ENCODE assay signal across 21 cellular contexts in genomic region chr15:72110355-72110754, GRCh38. TPM values are rescaled to one million over a fixed set of nuclear protein-coding genes. Genes with fewer than 3 reads are reported as not detected.
DNase-seq lines count a peak whose midpoint lies in the region; ATAC-seq, FAIRE-seq and TF ChIP-seq lines count a peak whose summit lies in the region.
"Had no signal": no experiment of that assay in that cellular context is flagged by ENCODE, and none has a peak within 500 bp of the region (broad histone marks: within the 10 kb centered on the region; RNA-seq: fewer than 3 reads in every experiment).

No MANE protein-coding gene starts in this region.

- ATAC-seq in HepG2: peak; percentile 63
- ATAC-seq: SK-N-SH treated with all-trans-retinoic acid at 6 μM for 48 hours had no signal

- TF ChIP-seq CTCF in HepG2 (CRISPR knock-in tag; IDR thresholded peaks at IDR 0.05) (no peak), type B pancreatic cell (conservative IDR thresholded peaks at IDR 0.05) (no peak)

- intact Hi-C loops in HepG2 (cut with micrococcal nuclease; ENCODE audit: unreplicated experiment): loop anchor here (1.0 kb wide), 1 partner anchor 121 kb away; the partner anchor contains the start of gene PKM

- peaks cover 97% of the 10 kb centered on the region for H3K79me2 ChIP-seq in Karpas-422 (ENCODE audit: low read length)
- no peaks in the 10 kb centered on the region for H3K79me2 ChIP-seq in HepG2 (ENCODE audit: insufficient read depth, low read length)

- H3K27ac ChIP-seq in Karpas-422 (ENCODE audit: low read length) (no peak overlapping the region), HepG2 (ENCODE audit: extremely low read length, insufficient read depth, low read length) (no peak overlapping the region)
- H3K27ac ChIP-seq: C4-2B, RWPE1 had no signal

- no peak for FAIRE-seq in HepG2 (lab: Jason Lieb, UNC)
- FAIRE-seq: GM12891, H54 had no signal

- H2AFZ ChIP-seq in Karpas-422 (ENCODE audit: low read length) (no peak overlapping the region), HepG2 (ENCODE audit: low read length) (no peak overlapping the region)

- H3K9me2 ChIP-seq in Karpas-422 (replicated peaks; ENCODE audit: insufficient read depth, low read length): no peaks in the 10 kb centered on the region

- H3K4me2 ChIP-seq in Karpas-422 (ENCODE audit: low read depth, low read length, poor library complexity, severe bottlenecking) (no peak overlapping the region), HepG2 (ENCODE audit: low read depth, low read length) (no peak overlapping the region)

- peaks cover 25% of the 10 kb centered on the region for H3K4me1 Mint-ChIP-seq in type B pancreatic cell (ENCODE audit: unreplicated experiment)

- H3K9ac ChIP-seq in Karpas-422 (ENCODE audit: low read length) (no peak overlapping the region), HepG2 (ENCODE audit: insufficient read depth, low read depth, low read length) (no peak overlapping the region)

- peaks cover 74% of the 10 kb centered on the region for H3K4me1 ChIP-seq in Karpas-422 (ENCODE audit: low read length)
- H3K4me1 ChIP-seq in HepG2 (ENCODE audit: insufficient read depth, low read length): peaks cover 8% of the 10 kb centered on the region; the same call in 1 of the 2 replicates

- H3K36me3 Mint-ChIP-seq in type B pancreatic cell: peaks cover 7% of the 10 kb centered on the region

- POLR2A ChIA-PET in HepG2 (lab: Yijun Ruan, JAX): no interaction called here

- peaks cover 4% of the 10 kb centered on the region for H3K9me3 Mint-ChIP-seq in type B pancreatic cell
- H3K9me3 Mint-ChIP-seq: T-helper 1 cell treated with Interleukin-12 subunit alpha and Interleukin-12 subunit beta and Interleukin-4 antibody, amounts not matched to agents 30 μg/mL and 1 μg/mL, for 36 hours had no signal

- H3K27me3 ChIP-seq in Karpas-422 (ENCODE audit: low read length): no peaks in the 10 kb centered on the region
- H3K27me3 ChIP-seq in HepG2 (ENCODE audit: control insufficient read depth in 1 of 2, insufficient read depth in 2 of 2, low read length in 2 of 2): no peaks in the 10 kb centered on the region

- no TSS peak for BruUV-seq in HepG2 (replicated peaks; lab: Mats Ljungman, UMichigan)

- H3K4me3 ChIP-seq in Karpas-422 (ENCODE audit: low read length) (no peak overlapping the region), HepG2 (replicated peaks in 1 of 3; ENCODE audit: insufficient read depth in 1 of 3, low read depth in 2 of 3, low read length in 3 of 3) (no peak overlapping the region)

- no peaks in the 10 kb centered on the region for H3K27me3 Mint-ChIP-seq in type B pancreatic cell

- CTCF ChIA-PET in HepG2 (lab: Yijun Ruan, JAX; ENCODE audit: low intra/inter-chr PET ratio, low total read pairs): no interaction called here

- DNase-seq in ELR (ENCODE audit: low read depth): peak; percentile 16
- DNase-seq in Karpas-422: peak; percentile 45
- peak; percentile 54 for DNase-seq in HepG2 (ENCODE audit: low spot score)
- no peak for DNase-seq in type B pancreatic cell (ENCODE audit: extremely low spot score, unreplicated experiment)
- DNase-seq in NCI-H187 treated with DMSO at 0.1 percent for 48 hours (lab: John Stamatoyannopoulos, UW): no peak
- DNase-seq in DMS153 treated with DMSO at 0.1 percent for 48 hours (lab: John Stamatoyannopoulos, UW; ENCODE audit: unreplicated experiment): no peak
- no peak for DNase-seq in activated naive CD4-positive, alpha-beta T cell treated with anti-CD3 and anti-CD28 coated beads, Interleukin-2, amount 50 U/mL, for 16 hours
- DNase-seq: AML-193, KBM-7, MV-4-11, NCI-H1417, NCI-H187, NCI-H345, NCI-H524 treated with DMSO at 0.1 percent for 48 hours, SIG-M5 had no signal

- TF ChIP-seq RAD21 in HepG2 (CRISPR knock-in tag; IDR thresholded peaks at IDR 0.05): no peak

- H3K27ac Mint-ChIP-seq in type B pancreatic cell: peak overlapping the region; percentile 57
- H3K27ac Mint-ChIP-seq: T-helper 1 cell treated with Interleukin-12 subunit alpha and Interleukin-12 subunit beta and Interleukin-4 antibody, amounts not matched to agents 30 μg/mL and 1 μg/mL, for 36 hours had no signal

- no peak for TF ChIP-seq EP300 in HepG2 (IDR thresholded peaks at IDR 0.05; ENCODE audit: low read depth in 2 of 2, low read length in 2 of 2)
- TF ChIP-seq EP300 in HepG2 (CRISPR knock-in tag; IDR thresholded peaks at IDR 0.05; ENCODE audit: borderline replicate concordance): no peak

- no peak overlapping the region for H3K4me3 Mint-ChIP-seq in type B pancreatic cell
- H3K4me3 Mint-ChIP-seq: T-helper 1 cell treated with Interleukin-12 subunit alpha and Interleukin-12 subunit beta and Interleukin-4 antibody, amounts not matched to agents 30 μg/mL and 1 μg/mL, for 36 hours had no signal

- H3K9me3 ChIP-seq in Karpas-422 (ENCODE audit: low read length) (no peaks in the 10 kb centered on the region), HepG2 (ENCODE audit: low read length) (no peaks in the 10 kb centered on the region)

- no peak for TF ChIP-seq POLR2A in HepG2 (IDR thresholded peaks at IDR 0.05; ENCODE audit: insufficient read depth in 1 of 2, low read depth in 2 of 2, low read length in 2 of 2)

- H3K36me3 ChIP-seq in Karpas-422 (ENCODE audit: insufficient read depth, low read length) (no peaks in the 10 kb centered on the region), HepG2 (replicated peaks in 1 of 2; ENCODE audit: control insufficient read depth in 1 of 2, insufficient read depth in 2 of 2, low read length in 2 of 2) (no peaks in the 10 kb centered on the region)

- H4K20me1 ChIP-seq in Karpas-422 (ENCODE audit: insufficient read depth, low read depth, low read length) (no peaks in the 10 kb centered on the region), HepG2 (ENCODE audit: insufficient read depth, low read length) (peaks cover 8% of the 10 kb centered on the region; the same call in 1 of the 2 replicates)

- in situ Hi-C loops in HepG2 (cut with HindIII; ENCODE audit: extremely low pct_ligation_motif_present, low pct_unique_long_range_greater_than_20kb): no loop called here

- WGBS in HepG2 (ENCODE audit: low lambda C conversion rate): 39% methylated on average over 3 of the region's 3 CpGs

TF ChIP-seq in HepG2, 621 proteins besides CTCF, POLR2A, EP300 and RAD21 (continues in another document):
- no peak for TF ChIP-seq ZFY (CRISPR knock-in tag; IDR thresholded peaks at IDR 0.05)
- no peak for TF ChIP-seq NFE2 (CRISPR knock-in tag; IDR thresholded peaks at IDR 0.05)
- TF ChIP-seq PAF1 (CRISPR knock-in tag; IDR thresholded peaks at IDR 0.05): no peak

RNA-seq across cellular contexts. Expression of gene MYO9A, which starts 7.6 kb away (rescaled TPM):
- 78.5 and 142 TPM in 2 replicates for total RNA-seq in Karpas-422 (2014; rRNA removed; shearing (Covaris generic); ENCODE audit: low replicate concordance)
- 12.9 and 15.3 TPM in 2 replicates for total RNA-seq in HepG2 (2016; rRNA removed; fragmentation: Illumina TruSeq; extraction: Trizol)
- 23.4 and 25.1 TPM in 2 replicates for total RNA-seq in HepG2 (2016; cell fraction: cytosol; rRNA removed; fragmentation: Illumina TruSeq; extraction: Trizol; ENCODE audit: low read depth)
- total RNA-seq in HepG2 (2016; cell fraction: insoluble cytoplasmic fraction; rRNA removed; fragmentation: Illumina TruSeq; extraction: Trizol): 12.3 and 13.5 TPM in 2 replicates
- total RNA-seq in HepG2 (2016; cell fraction: membrane; rRNA removed; fragmentation: Illumina TruSeq; extraction: Trizol): 13.0 and 19.2 TPM in 2 replicates
- total RNA-seq in HepG2 (2016; cell fraction: nucleus; rRNA removed; fragmentation: Illumina TruSeq; extraction: Trizol): 22.0 and 25.2 TPM in 2 replicates
- 4.8 and 5.8 TPM in 2 replicates for polyA plus RNA-seq in HepG2 (2011; rRNA removed)
- polyA plus RNA-seq in HepG2 (2011; cell fraction: cytosol; rRNA removed): 2.2 and 3.1 TPM in 2 replicates
- polyA plus RNA-seq in HepG2 (2011; cell fraction: nucleus; rRNA removed): 9.4 and 11.5 TPM in 2 replicates
- 4.1 and 4.7 TPM in 2 replicates for polyA plus RNA-seq in HepG2 (2012)
- polyA plus RNA-seq in HepG2 (2016; cell fraction: cytosol; fragmentation: Illumina TruSeq; extraction: Trizol; ENCODE audit: low read depth): 0.09 and 0.14 TPM in 2 replicates
- 3.3 and 4.5 TPM in 2 replicates for polyA plus RNA-seq in HepG2 (2016; cell fraction: insoluble cytoplasmic fraction; fragmentation: Illumina TruSeq; extraction: Trizol; ENCODE audit: low read depth)
- polyA plus RNA-seq in HepG2 (2016; cell fraction: membrane; fragmentation: Illumina TruSeq; extraction: Trizol; ENCODE audit: low read depth): 0.35 and 0.40 TPM in 2 replicates
- polyA plus RNA-seq in HepG2 (2016; cell fraction: nucleus; fragmentation: Illumina TruSeq; extraction: Trizol; ENCODE audit: insufficient read depth, low read depth): 7.8 and 8.8 TPM in 2 replicates
- polyA minus RNA-seq in HepG2 (2011; rRNA and poly(A)+ RNA removed; ENCODE audit: low replicate concordance): 31.5 and 58.0 TPM in 2 replicates
- 14.8 TPM in 2 replicates for polyA minus RNA-seq in HepG2 (2011; cell fraction: cytosol; rRNA and poly(A)+ RNA removed)
- 75.4 and 78.3 TPM in 2 replicates for polyA minus RNA-seq in HepG2 (2011; cell fraction: nucleus; rRNA and poly(A)+ RNA removed)
- total RNA-seq in type B pancreatic cell (ENCODE audit: low replicate concordance): 42.4 and 43.4 TPM in 2 replicates

RNA-seq across cellular contexts. Expression of gene SENP8, which starts 7.8 kb away (rescaled TPM):
- 1.0 and 6.8 TPM in 2 replicates for total RNA-seq in Karpas-422 (2014; rRNA removed; shearing (Covaris generic); ENCODE audit: low replicate concordance)
- total RNA-seq in HepG2 (2016; rRNA removed; fragmentation: Illumina TruSeq; extraction: Trizol) (2.7 and 4.2 TPM in 2 replicates), type B pancreatic cell (ENCODE audit: low replicate concordance) (4.9 and 6.1 TPM in 2 replicates)
- total RNA-seq in HepG2 (2016; cell fraction: cytosol; rRNA removed; fragmentation: Illumina TruSeq; extraction: Trizol; ENCODE audit: low read depth): 1.7 and 2.0 TPM in 2 replicates
- total RNA-seq in HepG2 (2016; cell fraction: insoluble cytoplasmic fraction; rRNA removed; fragmentation: Illumina TruSeq; extraction: Trizol): 2.9 and 3.6 TPM in 2 replicates
- 3.1 and 4.7 TPM in 2 replicates for total RNA-seq in HepG2 (2016; cell fraction: membrane; rRNA removed; fragmentation: Illumina TruSeq; extraction: Trizol)
- 1.5 and 1.9 TPM in 2 replicates for total RNA-seq in HepG2 (2016; cell fraction: nucleus; rRNA removed; fragmentation: Illumina TruSeq; extraction: Trizol)
- 2.8 and 3.0 TPM in 2 replicates for polyA plus RNA-seq in HepG2 (2011; rRNA removed)
- polyA plus RNA-seq in HepG2 (2011; cell fraction: cytosol; rRNA removed): 0.67 and 1.2 TPM in 2 replicates
- 0.55 and 0.76 TPM in 2 replicates for polyA plus RNA-seq in HepG2 (2011; cell fraction: nucleus; rRNA removed)
- 1.3 and 1.6 TPM in 2 replicates for polyA plus RNA-seq in HepG2 (2012)
- polyA plus RNA-seq in HepG2 (2016; cell fraction: cytosol; fragmentation: Illumina TruSeq; extraction: Trizol; ENCODE audit: low read depth): 0.55 and 0.58 TPM in 2 replicates
- 3.7 and 4.8 TPM in 2 replicates for polyA plus RNA-seq in HepG2 (2016; cell fraction: insoluble cytoplasmic fraction; fragmentation: Illumina TruSeq; extraction: Trizol; ENCODE audit: low read depth)
- polyA plus RNA-seq in HepG2 (2016; cell fraction: membrane; fragmentation: Illumina TruSeq; extraction: Trizol; ENCODE audit: low read depth): 0.64 and 1.0 TPM in 2 replicates
- 1.7 and 2.0 TPM in 2 replicates for polyA plus RNA-seq in HepG2 (2016; cell fraction: nucleus; fragmentation: Illumina TruSeq; extraction: Trizol; ENCODE audit: insufficient read depth, low read depth)
- 8.9 and 17.1 TPM in 2 replicates for polyA minus RNA-seq in HepG2 (2011; rRNA and poly(A)+ RNA removed; ENCODE audit: low replicate concordance)
- polyA minus RNA-seq in HepG2 (2011; cell fraction: cytosol; rRNA and poly(A)+ RNA removed): 2.3 and 2.9 TPM in 2 replicates
- 0.90 and 1.7 TPM in 2 replicates for polyA minus RNA-seq in HepG2 (2011; cell fraction: nucleus; rRNA and poly(A)+ RNA removed)

Comparison
In these comparisons a context has a peak if more than half of its experiments do, and no peak if none do; other contexts are left out.
1. DNase-seq: peak in ELR (single experiment), Karpas-422 (single experiment) and HepG2 (single experiment); none in type B pancreatic cell (single experiment), NCI-H187 treated with DMSO at 0.1 percent for 48 hours (single experiment), DMS153 treated with DMSO at 0.1 percent for 48 hours (single experiment) and activated naive CD4-positive, alpha-beta T cell treated with anti-CD3 and anti-CD28 coated beads, Interleukin-2, amount 50 U/mL, for 16 hours (single experiment).